ENCODE assay signal across 24 cellular contexts in the genomic region with DNA sequence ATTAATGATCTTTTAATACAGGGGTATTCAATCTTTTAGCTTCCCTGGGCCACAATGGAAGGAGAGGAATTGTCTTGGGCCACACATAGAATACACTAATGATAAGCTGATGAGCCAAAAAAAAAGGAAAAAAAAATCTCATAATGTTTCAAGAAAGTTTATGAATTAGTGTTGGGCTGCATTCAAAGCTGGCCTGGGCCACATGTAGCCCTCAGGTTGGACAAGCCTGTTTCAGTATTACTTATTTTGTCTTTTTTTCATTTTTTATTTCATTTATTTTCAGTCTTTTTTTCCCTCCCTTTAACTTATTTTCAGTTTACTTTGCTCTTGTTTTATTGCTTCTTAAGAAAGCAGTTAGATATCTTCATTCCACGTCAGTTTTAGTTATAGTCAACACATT.
"Had no signal": no experiment of that assay in that cellular context is flagged by ENCODE, and none has a peak within 500 bp of the region (broad histone marks: within the 10 kb centered on the region; RNA-seq: fewer than 3 reads in every experiment).

No MANE protein-coding gene starts in this region.

- H3K36me3 ChIP-seq: MG63, SJCRH30 had no signal

- H3K4me3 ChIP-seq: MG63, SJCRH30 had no signal

- H3K27ac ChIP-seq: HL-60, SJCRH30 had no signal

- H3K27me3 ChIP-seq: MG63, SJCRH30 had no signal

- H3K9me3 ChIP-seq: MG63, SJCRH30 had no signal

- H3K4me1 ChIP-seq: SJCRH30 had no signal

- ATAC-seq: Panc1, PC-3, Right ventricle myocardium inferior had no signal

- FAIRE-seq: HTR-8/SVneo had no signal

- DNase-seq: Karpas-422; KG1; MG63; NCI-H1092 treated with DMSO at 0.1 percent for 48 hours; NCI-H1436; NCI-H187; NCI-H2029; NCI-H2081 treated with DMSO at 0.1 percent for 48 hours; NCI-H2171; NCI-H226; NCI-H446; NCI-H510A; NCI-H524 treated with DMSO at 0.1 percent for 48 hours; NCI-H69; NCI-H774; NK-92 treated with Interleukin-12 subunit alpha and Interleukin-12 subunit beta, amount 100 ng/mL, for 24 hours; PC-3; SHP77 treated with DMSO at 0.1 percent for 48 hours; SJCRH30; SW 1271 had no signal
